1 cellular context compared by ENCODE assay signal in the genomic region with DNA sequence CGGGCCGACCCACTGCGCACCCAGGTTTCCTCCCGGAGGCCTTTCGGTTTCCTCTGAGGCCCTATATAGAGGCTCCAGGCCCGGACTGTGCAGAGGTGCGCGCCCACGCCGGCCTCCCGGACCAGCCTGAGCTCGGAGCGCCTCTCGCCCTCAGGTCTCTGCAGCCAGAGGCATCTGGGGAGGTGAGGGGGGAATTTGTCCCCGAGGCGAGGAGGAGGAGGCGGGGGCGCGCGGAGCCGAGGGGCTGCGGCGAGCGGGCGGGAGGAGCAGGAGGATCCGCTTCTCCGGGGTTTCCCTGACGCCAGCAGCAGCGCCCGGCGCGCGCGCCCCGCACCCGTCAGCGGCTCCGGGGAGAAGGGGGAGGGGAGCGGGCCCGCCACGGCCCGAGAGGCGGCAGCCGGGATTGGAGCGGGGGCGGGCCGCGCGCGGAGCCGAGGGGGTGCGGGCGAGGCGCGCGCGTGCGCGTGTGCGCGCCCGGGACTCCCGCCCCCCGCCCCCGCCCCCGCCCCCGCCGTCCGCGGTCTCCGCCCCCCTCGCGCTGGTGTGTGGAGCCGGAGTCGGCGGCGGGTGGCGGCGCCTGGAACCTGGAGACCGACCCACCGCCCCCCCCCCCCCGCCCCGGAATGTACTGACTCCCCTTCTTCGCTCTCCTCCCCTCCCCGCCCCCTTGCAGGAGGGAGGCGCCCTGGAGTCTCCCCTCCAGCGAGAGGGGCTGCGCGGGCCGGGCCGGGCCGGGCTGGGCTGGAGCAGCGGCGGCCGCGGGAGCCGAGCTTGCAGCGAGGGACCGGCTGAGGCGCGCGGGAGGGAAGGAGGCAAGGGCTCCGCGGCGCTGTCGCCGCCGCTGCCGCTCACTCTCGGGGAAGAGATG.
A peak's percentile ranks its signal among the peaks of the same experiment; 100 is the strongest.
TF ChIP-seq lines count a peak whose summit lies in the region.

NEO1 (plus strand) TSS at position 653 of the 868 bp plus-strand sequence; CDS start at position 866, 213 bp downstream.

TF ChIP-seq in HEK293, 187 proteins besides CTCF, POLR2A, EP300 and RAD21 (continued from another document and continues in another):
- TF ChIP-seq ZBTB10 (tag by site-specific recombination; IDR thresholded peaks at IDR 0.05) (peak; percentile 68), KLF16 (tag by site-specific recombination; IDR thresholded peaks at IDR 0.05) (peak; percentile 76), ZNF391 (tag by site-specific recombination; IDR thresholded peaks at IDR 0.05; ENCODE audit: borderline replicate concordance, low read depth) (peak; percentile 67; the same call in 1 of the 2 replicates), ZSCAN30 (tag by site-specific recombination; IDR thresholded peaks at IDR 0.05) (peak; percentile 94), ZNF76 (tag by site-specific recombination; IDR thresholded peaks at IDR 0.05; ENCODE audit: borderline replicate concordance, low read depth) (peak; percentile 79), ZSCAN4 (tag by site-specific recombination; IDR thresholded peaks at IDR 0.05) (0 out of 2 replicates have a peak, but pooled peaks have one; percentile 24), ZNF670 (tag by site-specific recombination; IDR thresholded peaks at IDR 0.05; ENCODE audit: low read depth) (no peak), ZBTB8A (tag by site-specific recombination; IDR thresholded peaks at IDR 0.05) (peak; percentile 87), ZNF354C (tag by site-specific recombination; IDR thresholded peaks at IDR 0.05; ENCODE audit: borderline replicate concordance, low read depth) (no peak), ZNF843 (tag by site-specific recombination; IDR thresholded peaks at IDR 0.05) (peak; percentile 47; the same call in 1 of the 2 replicates), WT1 (tag by site-specific recombination; IDR thresholded peaks at IDR 0.05) (peak; percentile 51; the same call in 1 of the 2 replicates), ZNF785 (tag by site-specific recombination; IDR thresholded peaks at IDR 0.05) (0 out of 2 replicates have a peak, but pooled peaks have one; percentile 55), ZIC2 (tag by site-specific recombination; IDR thresholded peaks at IDR 0.05) (peak; percentile 49), ZSCAN16 (tag by site-specific recombination; IDR thresholded peaks at IDR 0.05) (peak; percentile 41; the same call in 1 of the 2 replicates), OSR2 (tag by site-specific recombination; IDR thresholded peaks at IDR 0.05) (0 out of 2 replicates have a peak, but pooled peaks have one; percentile 35), KLF17 (tag by site-specific recombination; IDR thresholded peaks at IDR 0.05) (0 out of 2 replicates have a peak, but pooled peaks have one; percentile 75), ZNF280D (tag by site-specific recombination; IDR thresholded peaks at IDR 0.05) (no peak), SP3 (tag by site-specific recombination; IDR thresholded peaks at IDR 0.05) (peak; percentile 29), ZSCAN5A (tag by site-specific recombination; IDR thresholded peaks at IDR 0.05) (0 out of 2 replicates have a peak, but pooled peaks have one; percentile 61), ZNF626 (tag by site-specific recombination; IDR thresholded peaks at IDR 0.05) (0 out of 2 replicates have a peak, but pooled peaks have one; percentile 29), ZNF639 (tag by site-specific recombination; IDR thresholded peaks at IDR 0.05) (0 out of 2 replicates have a peak, but pooled peaks have one; percentile 27), ZXDB (tag by site-specific recombination; IDR thresholded peaks at IDR 0.05) (peak; percentile 100)
- TF ChIP-seq, protein P1, sequence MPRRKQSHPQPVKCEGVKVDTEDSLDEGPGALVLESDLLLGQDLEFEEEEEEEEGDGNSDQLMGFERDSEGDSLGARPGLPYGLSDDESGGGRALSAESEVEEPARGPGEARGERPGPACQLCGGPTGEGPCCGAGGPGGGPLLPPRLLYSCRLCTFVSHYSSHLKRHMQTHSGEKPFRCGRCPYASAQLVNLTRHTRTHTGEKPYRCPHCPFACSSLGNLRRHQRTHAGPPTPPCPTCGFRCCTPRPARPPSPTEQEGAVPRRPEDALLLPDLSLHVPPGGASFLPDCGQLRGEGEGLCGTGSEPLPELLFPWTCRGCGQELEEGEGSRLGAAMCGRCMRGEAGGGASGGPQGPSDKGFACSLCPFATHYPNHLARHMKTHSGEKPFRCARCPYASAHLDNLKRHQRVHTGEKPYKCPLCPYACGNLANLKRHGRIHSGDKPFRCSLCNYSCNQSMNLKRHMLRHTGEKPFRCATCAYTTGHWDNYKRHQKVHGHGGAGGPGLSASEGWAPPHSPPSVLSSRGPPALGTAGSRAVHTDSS (tag by site-specific recombination; IDR thresholded peaks at IDR 0.05), result peak; percentile 68
- TF ChIP-seq, protein P2, sequence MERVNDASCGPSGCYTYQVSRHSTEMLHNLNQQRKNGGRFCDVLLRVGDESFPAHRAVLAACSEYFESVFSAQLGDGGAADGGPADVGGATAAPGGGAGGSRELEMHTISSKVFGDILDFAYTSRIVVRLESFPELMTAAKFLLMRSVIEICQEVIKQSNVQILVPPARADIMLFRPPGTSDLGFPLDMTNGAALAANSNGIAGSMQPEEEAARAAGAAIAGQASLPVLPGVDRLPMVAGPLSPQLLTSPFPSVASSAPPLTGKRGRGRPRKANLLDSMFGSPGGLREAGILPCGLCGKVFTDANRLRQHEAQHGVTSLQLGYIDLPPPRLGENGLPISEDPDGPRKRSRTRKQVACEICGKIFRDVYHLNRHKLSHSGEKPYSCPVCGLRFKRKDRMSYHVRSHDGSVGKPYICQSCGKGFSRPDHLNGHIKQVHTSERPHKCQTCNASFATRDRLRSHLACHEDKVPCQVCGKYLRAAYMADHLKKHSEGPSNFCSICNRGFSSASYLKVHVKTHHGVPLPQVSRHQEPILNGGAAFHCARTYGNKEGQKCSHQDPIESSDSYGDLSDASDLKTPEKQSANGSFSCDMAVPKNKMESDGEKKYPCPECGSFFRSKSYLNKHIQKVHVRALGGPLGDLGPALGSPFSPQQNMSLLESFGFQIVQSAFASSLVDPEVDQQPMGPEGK (tag by site-specific recombination; IDR thresholded peaks at IDR 0.05), result peak; percentile 72
- TF ChIP-seq, protein P3, sequence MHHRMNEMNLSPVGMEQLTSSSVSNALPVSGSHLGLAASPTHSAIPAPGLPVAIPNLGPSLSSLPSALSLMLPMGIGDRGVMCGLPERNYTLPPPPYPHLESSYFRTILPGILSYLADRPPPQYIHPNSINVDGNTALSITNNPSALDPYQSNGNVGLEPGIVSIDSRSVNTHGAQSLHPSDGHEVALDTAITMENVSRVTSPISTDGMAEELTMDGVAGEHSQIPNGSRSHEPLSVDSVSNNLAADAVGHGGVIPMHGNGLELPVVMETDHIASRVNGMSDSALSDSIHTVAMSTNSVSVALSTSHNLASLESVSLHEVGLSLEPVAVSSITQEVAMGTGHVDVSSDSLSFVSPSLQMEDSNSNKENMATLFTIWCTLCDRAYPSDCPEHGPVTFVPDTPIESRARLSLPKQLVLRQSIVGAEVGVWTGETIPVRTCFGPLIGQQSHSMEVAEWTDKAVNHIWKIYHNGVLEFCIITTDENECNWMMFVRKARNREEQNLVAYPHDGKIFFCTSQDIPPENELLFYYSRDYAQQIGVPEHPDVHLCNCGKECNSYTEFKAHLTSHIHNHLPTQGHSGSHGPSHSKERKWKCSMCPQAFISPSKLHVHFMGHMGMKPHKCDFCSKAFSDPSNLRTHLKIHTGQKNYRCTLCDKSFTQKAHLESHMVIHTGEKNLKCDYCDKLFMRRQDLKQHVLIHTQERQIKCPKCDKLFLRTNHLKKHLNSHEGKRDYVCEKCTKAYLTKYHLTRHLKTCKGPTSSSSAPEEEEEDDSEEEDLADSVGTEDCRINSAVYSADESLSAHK (tag by site-specific recombination; IDR thresholded peaks at IDR 0.05), result peak; percentile 52; the same call in 1 of the 2 replicates
- TF ChIP-seq, protein P4, sequence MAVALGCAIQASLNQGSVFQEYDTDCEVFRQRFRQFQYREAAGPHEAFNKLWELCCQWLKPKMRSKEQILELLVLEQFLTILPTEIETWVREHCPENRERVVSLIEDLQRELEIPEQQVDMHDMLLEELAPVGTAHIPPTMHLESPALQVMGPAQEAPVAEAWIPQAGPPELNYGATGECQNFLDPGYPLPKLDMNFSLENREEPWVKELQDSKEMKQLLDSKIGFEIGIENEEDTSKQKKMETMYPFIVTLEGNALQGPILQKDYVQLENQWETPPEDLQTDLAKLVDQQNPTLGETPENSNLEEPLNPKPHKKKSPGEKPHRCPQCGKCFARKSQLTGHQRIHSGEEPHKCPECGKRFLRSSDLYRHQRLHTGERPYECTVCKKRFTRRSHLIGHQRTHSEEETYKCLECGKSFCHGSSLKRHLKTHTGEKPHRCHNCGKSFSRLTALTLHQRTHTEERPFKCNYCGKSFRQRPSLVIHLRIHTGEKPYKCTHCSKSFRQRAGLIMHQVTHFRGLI (tag by site-specific recombination; IDR thresholded peaks at IDR 0.05), result peak; percentile 74
